27 cellular contexts compared by ENCODE assay signal in genomic region chr12:113108308-113108707, GRCh38. TPM values are rescaled to one million over a fixed set of nuclear protein-coding genes. Genes with fewer than 3 reads are reported as not detected.
"Had no signal": no experiment of that assay in that cellular context is flagged by ENCODE, and none has a peak within 500 bp of the region (broad histone marks: within the 10 kb centered on the region; RNA-seq: fewer than 3 reads in every experiment).

No MANE protein-coding gene starts in this region.

- H3K36me3 Mint-ChIP-seq: activated naive CD4-positive, alpha-beta T cell treated with anti-CD3 and anti-CD28 coated beads, Interleukin-2, amount 10 ng/mL, durations not matched to agents 7 days and 5 days; activated naive CD8-positive, alpha-beta T cell treated with anti-CD3 and anti-CD28 coated beads for 36 hours had no signal

- H3K27me3 Mint-ChIP-seq: activated naive CD8-positive, alpha-beta T cell treated with anti-CD3 and anti-CD28 coated beads for 36 hours; activated T-helper 17 cell treated with anti-CD3 and anti-CD28 coated beads, Interleukin-2, amount 50 U/mL, for 72 hours had no signal

- H3K36me3 ChIP-seq: brain microvascular endothelial cell, cardiac muscle cell had no signal

- H3K4me3 Mint-ChIP-seq: activated CD4-positive, alpha-beta memory T cell treated with anti-CD3 and anti-CD28 coated beads, Interleukin-2, amount 10 ng/mL, durations not matched to agents 7 days and 5 days; activated naive CD4-positive, alpha-beta T cell treated with anti-CD3 and anti-CD28 coated beads, Interleukin-2, amount 10 ng/mL, durations not matched to agents 7 days and 5 days; activated naive CD8-positive, alpha-beta T cell treated with anti-CD3 and anti-CD28 coated beads for 36 hours; activated T-helper 17 cell treated with anti-CD3 and anti-CD28 coated beads, Interleukin-2, amount 50 U/mL, for 72 hours had no signal

- H3K27ac ChIP-seq: brain microvascular endothelial cell, cardiac muscle cell, KMS-11 had no signal

- H3K4me1 Mint-ChIP-seq: activated T-helper 17 cell treated with anti-CD3 and anti-CD28 coated beads, Interleukin-2, amount 50 U/mL, for 72 hours had no signal

- H3K27ac Mint-ChIP-seq: activated CD4-positive, alpha-beta memory T cell treated with anti-CD3 and anti-CD28 coated beads, Interleukin-2, amount 10 ng/mL, durations not matched to agents 7 days and 5 days; activated naive CD4-positive, alpha-beta T cell treated with anti-CD3 and anti-CD28 coated beads, Interleukin-2, amount 10 ng/mL, durations not matched to agents 7 days and 5 days; activated naive CD8-positive, alpha-beta T cell treated with anti-CD3 and anti-CD28 coated beads for 36 hours had no signal

- DNase-seq: activated CD4-positive, alpha-beta memory T cell treated with anti-CD3 and anti-CD28 coated beads, Interleukin-2, amount 10 ng/mL, durations not matched to agents 7 days and 5 days; activated CD4-positive, alpha-beta T cell treated with anti-CD3 and anti-CD28 coated beads, Interleukin-2, amount 50 U/mL, for 1 hour; activated CD4-positive, CD25-positive, alpha-beta regulatory T cell; activated gamma-delta T cell; activated naive CD4-positive, alpha-beta T cell treated with anti-CD3 and anti-CD28 coated beads, Interleukin-2, amount 10 ng/mL, durations not matched to agents 7 days and 5 days; activated naive CD8-positive, alpha-beta T cell treated with anti-CD3 and anti-CD28 coated beads for 36 hours; activated T-cell treated with anti-CD3 and anti-CD28 coated beads for 4 hours; activated T-cell treated with anti-CD3 and anti-CD28 coated beads, Interleukin-2, amount 50 U/mL, for 48 hours; brain microvascular endothelial cell; MV-4-11; NCI-H1092 treated with DMSO at 0.1 percent for 48 hours; NCI-H1417 treated with DMSO at 0.1 percent for 48 hours; NCI-H1694; NCI-H2081 treated with DMSO at 0.1 percent for 48 hours; NCI-H2171; NCI-H2227 treated with DMSO at 0.1 percent for 48 hours; NCI-H446 treated with DMSO at 0.1 percent for 48 hours; NCI-H524 treated with DMSO at 0.1 percent for 48 hours; NCI-H774; SIG-M5; T-helper 2 cell; T1000 had no signal

- H3K9me3 Mint-ChIP-seq: activated CD4-positive, alpha-beta memory T cell treated with anti-CD3 and anti-CD28 coated beads, Interleukin-2, amount 10 ng/mL, durations not matched to agents 7 days and 5 days; activated naive CD4-positive, alpha-beta T cell treated with anti-CD3 and anti-CD28 coated beads, Interleukin-2, amount 10 ng/mL, durations not matched to agents 7 days and 5 days; activated naive CD8-positive, alpha-beta T cell treated with anti-CD3 and anti-CD28 coated beads for 36 hours; activated T-helper 17 cell treated with anti-CD3 and anti-CD28 coated beads, Interleukin-2, amount 50 U/mL, for 72 hours had no signal

- ATAC-seq: activated T-helper 17 cell treated with anti-CD3 and anti-CD28 coated beads, Interleukin-2, amount 50 U/mL, for 72 hours had no signal

- H3K4me3 ChIP-seq: cardiac muscle cell had no signal

- H3K4me2 ChIP-seq: KMS-11 had no signal

RNA-seq across cellular contexts. Expression of gene RASAL1, which starts 27.3 kb away (rescaled TPM):
- total RNA-seq: MCF 10A, RPMI7951 had no signal

RNA-seq across cellular contexts. Expression of gene CFAP73, which starts 41.2 kb away (rescaled TPM):
- total RNA-seq: cardiac muscle cell, MCF 10A, RPMI7951 had no signal

RNA-seq across cellular contexts. Expression of gene DTX1, which starts 51.8 kb away (rescaled TPM):
- total RNA-seq: MCF 10A, RPMI7951 had no signal
